Comparison of ENCODE assay signal across 10 cellular contexts in the genomic region with DNA sequence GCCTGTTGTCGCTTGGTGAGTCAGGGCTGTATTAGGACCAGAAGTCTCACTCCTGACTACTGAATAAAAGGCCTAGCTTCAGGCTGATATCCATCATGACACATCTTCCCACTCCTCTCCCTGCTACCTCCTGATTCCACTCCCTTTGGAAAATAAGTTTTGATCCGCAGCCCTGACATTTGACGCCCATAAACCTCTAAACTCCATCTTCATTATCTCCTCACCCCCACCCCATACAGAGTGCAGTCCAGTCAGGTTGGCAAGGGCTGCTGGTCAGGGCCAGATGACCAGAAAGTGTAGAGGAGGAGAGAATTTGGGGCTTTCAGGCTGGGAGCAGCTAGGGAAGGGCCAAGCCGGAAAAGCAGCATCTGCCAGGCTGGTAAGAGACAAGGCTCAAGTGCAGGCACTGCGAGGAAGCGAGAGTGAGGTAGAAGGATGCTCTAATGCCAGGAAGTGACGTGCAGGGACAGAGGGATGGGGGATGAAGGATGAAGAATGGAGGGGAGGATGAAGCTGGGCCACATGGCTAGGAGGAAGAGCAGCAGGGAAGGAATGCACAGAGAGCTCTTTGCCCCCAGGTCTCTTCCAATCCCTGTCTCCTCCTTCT. TPM values are rescaled to one million over a fixed set of nuclear protein-coding genes. Genes with fewer than 3 reads are reported as not detected.
DNase-seq lines count a peak whose midpoint lies in the region; ATAC-seq and TF ChIP-seq lines count a peak whose summit lies in the region.
"Had no signal": no experiment of that assay in that cellular context is flagged by ENCODE, and none has a peak within 500 bp of the region (broad histone marks: within the 10 kb centered on the region; RNA-seq: fewer than 3 reads in every experiment).

No MANE protein-coding gene starts in this region.

- 76 to 91% (median 76%) methylated on average over 7 of the region's 7 CpGs for WGBS in psoas muscle, 3 donors
- WGBS in prostate gland = 94% methylated on average over 7 of the region's 7 CpGs

- H3K36me3 Mint-ChIP-seq in glutamatergic neuron (ENCODE audit: unreplicated experiment) = no peaks in the 10 kb centered on the region

- intact Hi-C loops in psoas muscle (cut with DNase I) (loop anchor here (5.0 to 10.0 kb wide), 4 partner anchors 39 to 223 kb away; partner anchors contain the start of gene TRPC4AP (in 2 of the 2)), prostate gland (cut with DNase I) (loop anchor here (5.0 to 10.0 kb wide), 2 partner anchors 333 to 391 kb away; no protein-coding TSS in a partner anchor)

- peak overlapping the region; percentile 76 for H3K9ac ChIP-seq in SK-N-MC (ENCODE audit: insufficient read length)

- H3K4me3 ChIP-seq in SK-N-MC = peak overlapping the region; percentile 94
- H3K4me3 ChIP-seq in psoas muscle = peak overlapping the region; percentile 81
- peak overlapping the region in 1 of 2 donors; percentile 66 for H3K4me3 ChIP-seq in prostate gland

- peaks cover 14% of the 10 kb centered on the region for H3K9me3 Mint-ChIP-seq in glutamatergic neuron (ENCODE audit: unreplicated experiment)

- TF ChIP-seq CTCF in glutamatergic neuron (IDR thresholded peaks at IDR 0.05; ENCODE audit: partially characterized antibody, unreplicated experiment) (no peak), psoas muscle (IDR thresholded peaks at IDR 0.05) (no peak), prostate gland (IDR thresholded peaks at IDR 0.05) (no peak)

- no peaks in the 10 kb centered on the region for H3K9me3 ChIP-seq in SK-N-MC (ENCODE audit: low read depth, low read length)
- H3K9me3 ChIP-seq in psoas muscle = no peaks in the 10 kb centered on the region
- H3K9me3 ChIP-seq in prostate gland = no peaks in the 10 kb centered on the region

- no peak for TF ChIP-seq POLR2A in prostate gland (IDR thresholded peaks at IDR 0.05)

- DNase-seq in NCI-H2227 (lab: John Stamatoyannopoulos, UW; ENCODE audit: unreplicated experiment) (peak; percentile 43), NCI-H2227 treated with DMSO at 0.1 percent for 48 hours (lab: John Stamatoyannopoulos, UW) (no peak), SK-N-MC (ENCODE audit: low read depth, low spot score) (no peak), glutamatergic neuron (no peak), psoas muscle (no peak), prostate gland (ENCODE audit: low spot score) (no peak)
- DNase-seq: activated CD4-positive, CD25-positive, alpha-beta regulatory T cell treated with anti-CD3 and anti-CD28 coated beads, Interleukin-2, amount 50 U/mL, for 72 hours; NCI-H1694 had no signal

- ATAC-seq in psoas muscle = no peak
- no peak for ATAC-seq in GM19328 (IDR thresholded peaks at IDR 0.05; ENCODE audit: unreplicated experiment)
- no peak for ATAC-seq in GM19463 (IDR thresholded peaks at IDR 0.05; ENCODE audit: unreplicated experiment)

- H3K27me3 Mint-ChIP-seq in glutamatergic neuron (ENCODE audit: unreplicated experiment) = peaks cover 14% of the 10 kb centered on the region

- H3K4me1 ChIP-seq in psoas muscle (peaks cover 12% of the 10 kb centered on the region), prostate gland (replicated peaks) (no peaks in the 10 kb centered on the region)

- H3K36me3 ChIP-seq in SK-N-MC (ENCODE audit: insufficient read depth, low read length) (no peaks in the 10 kb centered on the region), psoas muscle (ENCODE audit: insufficient read depth in 1 of 2, low read depth in 1 of 2) (no peaks in the 10 kb centered on the region), prostate gland (no peaks in the 10 kb centered on the region)

- H3K27me3 ChIP-seq in psoas muscle (ENCODE audit: insufficient read depth in 3 of 3, low read length in 2 of 3) (no peaks in the 10 kb centered on the region), prostate gland (replicated peaks; ENCODE audit: insufficient read depth) (no peaks in the 10 kb centered on the region)

- peaks cover 20% of the 10 kb centered on the region for H3K4me1 Mint-ChIP-seq in glutamatergic neuron (ENCODE audit: low read depth, unreplicated experiment)

- no peak overlapping the region for H3K27ac Mint-ChIP-seq in glutamatergic neuron (ENCODE audit: unreplicated experiment)

- peak overlapping the region; percentile 99 for H3K4me3 Mint-ChIP-seq in glutamatergic neuron (ENCODE audit: unreplicated experiment)

- H3K27ac ChIP-seq in SK-N-MC = no peak overlapping the region
- H3K27ac ChIP-seq in psoas muscle = peak overlapping the region; percentile 96
- H3K27ac ChIP-seq in prostate gland = no peak overlapping the region

RNA-seq across cellular contexts. Expression of gene GGT7, which starts 1.2 kb away (rescaled TPM):
- total RNA-seq in glutamatergic neuron (ENCODE audit: unreplicated experiment) = 81.9 TPM
- 10 to 100 TPM; 12.8 to 36.2 (median 29.0) TPM for total RNA-seq in psoas muscle
- 10 to 100 TPM in 2 of 3 donors, 1 to 10 TPM in 1; 4.8 to 32.4 (median 14.3) TPM for polyA plus RNA-seq in psoas muscle
- 10 to 100 TPM; 22.0 to 28.3 TPM for total RNA-seq in prostate gland

RNA-seq across cellular contexts. Expression of gene ACSS2, which starts 5.0 kb away (rescaled TPM):
- total RNA-seq in glutamatergic neuron (ENCODE audit: unreplicated experiment) (53.3 TPM), psoas muscle (100 to 1,000 TPM; 106 to 161 (median 115) TPM), prostate gland (10 to 100 TPM; 37.4 to 44.2 TPM)
- polyA plus RNA-seq in psoas muscle = 10 to 100 TPM; 15.9 to 68.0 (median 56.7) TPM

RNA-seq across cellular contexts. Expression of gene NCOA6, which starts 46.0 kb away (rescaled TPM):
- 45.6 TPM for total RNA-seq in glutamatergic neuron (ENCODE audit: unreplicated experiment)
- total RNA-seq in psoas muscle = 10 to 100 TPM; 11.0 to 15.7 (median 13.0) TPM
- polyA plus RNA-seq in psoas muscle = 1 to 10 TPM; 5.6 to 7.2 (median 6.9) TPM
- 10 to 100 TPM; 19.6 to 43.7 TPM for total RNA-seq in prostate gland
